In the genomic region with DNA sequence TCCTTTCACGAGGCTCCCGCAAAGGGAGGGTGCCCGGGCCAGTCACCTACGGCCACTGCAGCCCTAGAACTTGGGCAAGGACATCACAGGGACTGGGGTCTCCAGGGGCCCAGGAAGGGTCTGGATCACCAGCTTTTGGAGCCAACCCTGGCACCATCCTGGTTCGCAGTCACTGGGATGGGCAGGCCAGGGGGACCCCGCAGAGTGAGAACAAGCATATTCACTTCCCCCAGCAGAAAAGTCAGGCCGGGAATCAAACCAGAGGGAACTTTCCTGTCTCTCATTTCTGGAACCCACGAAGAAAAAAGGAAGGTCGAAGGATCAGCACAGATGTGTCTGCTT, we compare ENCODE assay signal across 11 cellular contexts. TPM values are rescaled to one million over a fixed set of nuclear protein-coding genes. Genes with fewer than 3 reads are reported as not detected.
DNase-seq lines count a peak whose midpoint lies in the region; ATAC-seq, FAIRE-seq and TF ChIP-seq lines count a peak whose summit lies in the region.
"Had no signal": no experiment of that assay in that cellular context is flagged by ENCODE, and none has a peak within 500 bp of the region (broad histone marks: within the 10 kb centered on the region; RNA-seq: fewer than 3 reads in every experiment).

No MANE protein-coding gene starts in this region.

- H2BK120ac ChIP-seq in IMR-90 (ENCODE audit: low read depth, low read length): peak overlapping the region; percentile 85

- no peaks in the 10 kb centered on the region for H3K9me3 Mint-ChIP-seq in natural killer cell

- H3K23ac ChIP-seq in IMR-90 (ENCODE audit: low read depth, low read length): peak overlapping the region; percentile 88; the same call in 1 of the 2 replicates

- BruUV-seq in IMR-90 (replicated peaks; lab: Mats Ljungman, UMichigan) (no TSS peak), mammary epithelial cell (replicated peaks; lab: Mats Ljungman, UMichigan) (no TSS peak)

- H3K27ac ChIP-seq in A549: peak overlapping the region; percentile 94 to 99
- H3K27ac ChIP-seq in IMR-90 (ENCODE audit: insufficient read depth, low read length): peak overlapping the region; percentile 31; the same call in 1 of the 2 replicates
- peak overlapping the region; percentile 71 for H3K27ac ChIP-seq in mammary epithelial cell (ENCODE audit: insufficient read depth, low read depth, low read length)
- no peak overlapping the region for H3K27ac ChIP-seq in WERI-Rb-1

- H3K79me1 ChIP-seq in IMR-90 (ENCODE audit: low read depth in 1 of 2, low read length in 2 of 2): peaks cover 0 to 96% of the 10 kb centered on the region in 2 experiments; a peak in 3 of 4 replicates

- H3K4me3 ChIP-seq in A549 (no peak overlapping the region), IMR-90 (ENCODE audit: insufficient read depth, low read depth, low read length) (no peak overlapping the region), mammary epithelial cell (replicated peaks in 1 of 3; ENCODE audit: insufficient read depth in 1 of 3, low read depth in 2 of 3, low read length in 3 of 3) (no peak overlapping the region), WERI-Rb-1 (ENCODE audit: low read depth, low read length) (no peak overlapping the region)

- in situ Hi-C loops in IMR-90 (cut with MboI; ENCODE audit: low sequenced_read_pairs) (loop anchor here (25.0 kb wide), 1 partner anchor 398 kb away; a partner anchor contains a TSS), mammary epithelial cell (cut with MboI; ENCODE audit: low sequenced_read_pairs in 2 of 2) (no loop called here)

- H3K4me1 ChIP-seq in A549 (peaks cover 100% of the 10 kb centered on the region), IMR-90 (ENCODE audit: control insufficient read depth, insufficient read depth, low read length) (peaks cover 64% of the 10 kb centered on the region), mammary epithelial cell (ENCODE audit: insufficient read depth, low read length) (peaks cover 77% of the 10 kb centered on the region)

- POLR2A ChIA-PET in A549 (lab: Yijun Ruan, JAX) (no interaction called here), IMR-90 (lab: Charles Lee; ENCODE audit: unreplicated experiment) (no interaction called here)

- H4K5ac ChIP-seq in IMR-90 (ENCODE audit: low read depth, low read length): peak overlapping the region; percentile 61; the same call in 1 of the 2 replicates

- TF ChIP-seq POLR2A in A549 (IDR thresholded peaks at IDR 0.05; ENCODE audit: low read length) (no peak), IMR-90 (IDR thresholded peaks at IDR 0.05; ENCODE audit: low read depth, low read length) (no peak)

- H4K91ac ChIP-seq in IMR-90 (ENCODE audit: insufficient read depth, low read depth, low read length): peak overlapping the region; percentile 66; the same call in 1 of the 2 replicates

- H3K9me1 ChIP-seq in IMR-90 (ENCODE audit: insufficient read depth, low read length): peaks cover 57% of the 10 kb centered on the region

- CTCF ChIA-PET in A549 (lab: Yijun Ruan, JAX) (no interaction called here), IMR-90 (lab: Yijun Ruan, JAX) (no interaction called here), mammary epithelial cell (lab: Charles Lee; ENCODE audit: low non-redundant PET) (no interaction called here)

- peak overlapping the region; percentile 82 for H3K4ac ChIP-seq in IMR-90 (ENCODE audit: low read depth, low read length)

- peak overlapping the region; percentile 88 for H3K4me3 Mint-ChIP-seq in natural killer cell

- peak overlapping the region; percentile 75 for H2AK9ac ChIP-seq in IMR-90 (replicated peaks; ENCODE audit: low read depth, low read length, poor library complexity)

- no peak overlapping the region; the same call in 2 of the 3 replicates for H2BK15ac ChIP-seq in IMR-90 (ENCODE audit: low read depth, low read length)

- H3K9ac ChIP-seq in IMR-90 (ENCODE audit: low read depth, low read length): 0 out of 2 replicates have a peak overlapping the region, but pooled peaks have one; percentile 6
- H3K9ac ChIP-seq in mammary epithelial cell (ENCODE audit: insufficient read depth, low read length): no peak overlapping the region

- peaks cover 98% of the 10 kb centered on the region for H3K79me2 ChIP-seq in mammary epithelial cell (ENCODE audit: insufficient read depth, low read length)

- intact Hi-C loops in IMR-90 (cut with micrococcal nuclease) (no loop called here), mammary epithelial cell (cut with micrococcal nuclease) (loop anchor here (5.0 kb wide), 2 partner anchors 63 to 388 kb away; no protein-coding TSS in a partner anchor), natural killer cell (cut with micrococcal nuclease) (loop anchor here (2.0 kb wide), 2 partner anchors 13 to 17 kb away; no protein-coding TSS in a partner anchor)

- no peaks in the 10 kb centered on the region for H3K27me3 Mint-ChIP-seq in natural killer cell (ENCODE audit: low read depth in 2 of 2)

- peak overlapping the region; percentile 82 for H2BK5ac ChIP-seq in IMR-90 (ENCODE audit: low read depth, low read length, poor library complexity, severe bottlenecking)

- WGBS in A549 (ENCODE audit: missing lambda C conversion rate): 88% methylated on average over 5 of the region's 9 CpGs
- no CpG with 5 or more reads among the region's 9 CpGs for WGBS in IMR-90 (ENCODE audit: extremely low coverage in 2 of 2, insufficient read length in 1 of 2), 2 experiments
- WGBS in mammary epithelial cell (ENCODE audit: low coverage, missing lambda C conversion rate): 70% methylated on average over 8 of the region's 9 CpGs

- H2BK20ac ChIP-seq in IMR-90 (ENCODE audit: low read depth, low read length): peak overlapping the region; percentile 76; the same call in 1 of the 2 replicates

- H2AFZ ChIP-seq in IMR-90 (replicated peaks; ENCODE audit: low read length, poor library complexity) (peak overlapping the region; percentile 67), mammary epithelial cell (ENCODE audit: low read depth, low read length) (peak overlapping the region; percentile 41)

- ATAC-seq in A549 (no peak), IMR-90 (ENCODE audit: low read depth) (no peak), natural killer cell (no peak), HG03442 (IDR thresholded peaks at IDR 0.05; ENCODE audit: unreplicated experiment) (no peak), GM19463 (IDR thresholded peaks at IDR 0.05; ENCODE audit: unreplicated experiment) (no peak)

- peaks cover 95% of the 10 kb centered on the region for H4K20me1 ChIP-seq in IMR-90 (ENCODE audit: insufficient read depth, low read length)
- H4K20me1 ChIP-seq in mammary epithelial cell (ENCODE audit: insufficient read depth, low read length): no peaks in the 10 kb centered on the region

- peak overlapping the region; percentile 87; the same call in 1 of the 2 replicates for H3K14ac ChIP-seq in IMR-90 (replicated peaks; ENCODE audit: low read depth, low read length)

- peaks cover 90 to 95% of the 10 kb centered on the region in 2 donors for H3K4me1 Mint-ChIP-seq in natural killer cell

- FAIRE-seq in A549 (lab: Jason Lieb, UNC): no peak

- TF ChIP-seq EP300 in A549 (IDR thresholded peaks at IDR 0.05): no peak

- peak overlapping the region; percentile 65 to 92; a peak in 2 of 4 replicates for H4K8ac ChIP-seq in IMR-90 (ENCODE audit: low read depth in 2 of 2, low read length in 2 of 2)

- no peaks in the 10 kb centered on the region for H3K36me3 Mint-ChIP-seq in natural killer cell

- DNase-seq in A549 (ENCODE audit: low read depth in 1 of 2, low spot score in 1 of 2) (no peak), IMR-90 (no peak), mammary epithelial cell (no peak), natural killer cell (no peak), EL (no peak), WERI-Rb-1 (no peak)
- DNase-seq: activated CD8-positive, alpha-beta memory T cell treated with anti-CD3 and anti-CD28 coated beads, Interleukin-2, amount 50 U/mL, for 4 hours; foreskin melanocyte; NCI-H510A had no signal

- dilution Hi-C loops in IMR-90 (cut with HindIII; ENCODE audit: low sequenced_read_pairs, unreplicated experiment) (no loop called here), mammary epithelial cell (cut with HindIII; ENCODE audit: low sequenced_read_pairs) (no loop called here)

- H3K4me2 ChIP-seq in A549: peak overlapping the region; percentile 72
- no peak overlapping the region for H3K4me2 ChIP-seq in IMR-90 (ENCODE audit: low read depth, low read length)
- peak overlapping the region; percentile 79 for H3K4me2 ChIP-seq in mammary epithelial cell (ENCODE audit: insufficient read depth, low read depth, low read length)

- H3K56ac ChIP-seq in IMR-90 (ENCODE audit: extremely low read depth, insufficient read depth, low read length): no peak overlapping the region

- H3K36me3 ChIP-seq in IMR-90 (ENCODE audit: control insufficient read depth, insufficient read depth, low read length) (peaks cover 14% of the 10 kb centered on the region), mammary epithelial cell (ENCODE audit: insufficient read depth, low read length) (no peaks in the 10 kb centered on the region), WERI-Rb-1 (peaks cover 62% of the 10 kb centered on the region)

- H3K27me3 ChIP-seq in IMR-90 (ENCODE audit: control insufficient read depth, insufficient read depth, low read length) (no peaks in the 10 kb centered on the region), mammary epithelial cell (ENCODE audit: insufficient read depth, low read length) (no peaks in the 10 kb centered on the region), WERI-Rb-1 (ENCODE audit: insufficient read depth, low read depth, severe bottlenecking) (no peaks in the 10 kb centered on the region)

- peak overlapping the region; percentile 80 for H2AK5ac ChIP-seq in IMR-90 (ENCODE audit: low read depth, low read length)

- no peak for TF ChIP-seq CTCF in A549 (IDR thresholded peaks at IDR 0.05)
- TF ChIP-seq CTCF in IMR-90 (conservative IDR thresholded peaks at IDR 0.05; ENCODE audit: low read depth, low read length): no peak
- no peak for TF ChIP-seq CTCF in mammary epithelial cell (conservative IDR thresholded peaks at IDR 0.05 in 1 of 2, IDR thresholded peaks at IDR 0.05 in 1 of 2; ENCODE audit: extremely low read depth in 1 of 2, insufficient read depth in 1 of 2, low read depth in 1 of 2, low read length in 2 of 2)
- TF ChIP-seq CTCF in natural killer cell (IDR thresholded peaks at IDR 0.05): no peak
- no peak for TF ChIP-seq CTCF in WERI-Rb-1 (IDR thresholded peaks at IDR 0.05; ENCODE audit: low read depth, low read length)

- H3K9me3 ChIP-seq in A549 (no peaks in the 10 kb centered on the region), IMR-90 (ENCODE audit: control insufficient read depth, insufficient read depth, low read length) (no peaks in the 10 kb centered on the region), mammary epithelial cell (replicated peaks; ENCODE audit: insufficient read depth, low read length) (no peaks in the 10 kb centered on the region), WERI-Rb-1 (ENCODE audit: severe bottlenecking) (no peaks in the 10 kb centered on the region)

- TF ChIP-seq RAD21 in A549 (conservative IDR thresholded peaks at IDR 0.05 in 1 of 2, IDR thresholded peaks at IDR 0.05 in 1 of 2): no peak
- no peak for TF ChIP-seq RAD21 in IMR-90 (IDR thresholded peaks at IDR 0.05; ENCODE audit: low read length)

- H3K27ac Mint-ChIP-seq in natural killer cell: peak overlapping the region; percentile 95 to 96

- H3K18ac ChIP-seq in IMR-90 (ENCODE audit: low read depth, low read length): no peak overlapping the region

RNA-seq across cellular contexts. Expression of a gene that starts 15.4 kb away (rescaled TPM):
- polyA plus RNA-seq in A549 (2011; rRNA removed): 18.9 and 19.9 TPM in 2 replicates
- 38.2 and 48.5 TPM in 2 replicates for polyA plus RNA-seq in A549 (2012; cell fraction: cytosol; rRNA removed)
- polyA plus RNA-seq in A549 (2012; cell fraction: nucleus; rRNA removed): 76.0 and 84.4 TPM in 2 replicates
- 26.9 to 29.1 TPM (median 29.0 TPM) in 3 replicates for polyA plus RNA-seq in A549 (2017; fragmentation: RNase III; extraction: RNeasy Plus Mini Kit Qiagen cat#74134 plus additional on column Dnase treatment)
- polyA minus RNA-seq in A549 (2011; rRNA and poly(A)+ RNA removed): 51.4 and 52.2 TPM in 2 replicates
- total RNA-seq in IMR-90 (2012; rRNA removed): 13.3 and 15.8 TPM in 2 replicates
- polyA plus RNA-seq in IMR-90 (2012; rRNA removed): 17.6 and 17.9 TPM in 2 replicates
- 8.3 and 14.6 TPM in 2 replicates for polyA plus RNA-seq in IMR-90 (2012; cell fraction: cytosol; rRNA removed)
- polyA plus RNA-seq in IMR-90 (2012; cell fraction: nucleus; rRNA removed; ENCODE audit: low replicate concordance): 22.6 and 22.9 TPM in 2 replicates
- total RNA-seq in mammary epithelial cell: 10 to 100 TPM; 15.7 to 20.0 TPM
- 8.2 TPM for polyA plus RNA-seq in mammary epithelial cell
- polyA minus RNA-seq in mammary epithelial cell: 53.8 TPM
- 100 to 1,000 TPM; 127 to 204 (median 182) TPM for total RNA-seq in natural killer cell
